10 cellular contexts compared by ENCODE assay signal in the genomic region with DNA sequence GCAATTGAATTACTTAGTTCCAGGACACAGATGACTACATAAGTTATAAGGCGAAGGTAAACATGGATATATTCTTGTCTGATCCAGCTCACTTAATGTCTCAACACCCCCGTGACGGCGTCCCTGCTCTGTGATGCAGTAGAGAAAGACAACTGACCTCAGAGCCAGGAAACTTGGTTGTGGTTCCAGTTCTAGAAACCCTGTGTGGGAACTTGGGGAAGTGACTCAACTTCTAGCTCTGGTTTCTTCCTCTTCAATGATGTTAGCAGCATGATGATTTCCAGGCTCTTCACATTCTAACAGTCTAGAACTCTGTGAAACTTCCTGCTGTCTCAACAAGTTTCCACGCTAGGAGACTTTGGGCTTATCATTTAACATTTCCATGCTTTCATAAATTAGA. TPM values are rescaled to one million over a fixed set of nuclear protein-coding genes. Genes with fewer than 3 reads are reported as not detected.
DNase-seq lines count a peak whose midpoint lies in the region; ATAC-seq and TF ChIP-seq lines count a peak whose summit lies in the region.
"Had no signal": no experiment of that assay in that cellular context is flagged by ENCODE, and none has a peak within 500 bp of the region (broad histone marks: within the 10 kb centered on the region; RNA-seq: fewer than 3 reads in every experiment).

No MANE protein-coding gene starts in this region.

- H3K36me3 ChIP-seq in stomach = no peaks in the 10 kb centered on the region

- H3K27ac ChIP-seq in stomach = peak overlapping the region; percentile 31 to 81 (median 68)
- H3K27ac ChIP-seq: HL-60 had no signal

- H3K27me3 Mint-ChIP-seq in activated T-helper 1 cell treated with anti-CD3 and anti-CD28 coated beads, Interleukin-12 subunit alpha, Interleukin-12 subunit beta, Interleukin-2, Interleukin-4 antibody, amounts not matched to agents 30 ng/mL and 10 ng/mL and 1 ng/mL, durations not matched to agents 14 hours and 24 hours and 36 hours (ENCODE audit: insufficient read depth) = peaks cover 34% of the 10 kb centered on the region

- TF ChIP-seq EP300 in stomach (IDR thresholded peaks at IDR 0.05) = peak; percentile 25

- TF ChIP-seq POLR2A in stomach (IDR thresholded peaks at IDR 0.05) = no peak

- H3K9me3 Mint-ChIP-seq in activated T-helper 1 cell treated with anti-CD3 and anti-CD28 coated beads, Interleukin-12 subunit alpha, Interleukin-12 subunit beta, Interleukin-2, Interleukin-4 antibody, amounts not matched to agents 30 ng/mL and 10 ng/mL and 1 ng/mL, durations not matched to agents 14 hours and 24 hours and 36 hours = no peaks in the 10 kb centered on the region
- H3K9me3 Mint-ChIP-seq: endodermal cell had no signal

- no peak overlapping the region for H3K27ac Mint-ChIP-seq in activated T-helper 1 cell treated with anti-CD3 and anti-CD28 coated beads, Interleukin-12 subunit alpha, Interleukin-12 subunit beta, Interleukin-2, Interleukin-4 antibody, amounts not matched to agents 30 ng/mL and 10 ng/mL and 1 ng/mL, durations not matched to agents 14 hours and 24 hours and 36 hours
- H3K27ac Mint-ChIP-seq: endodermal cell had no signal

- no peak for TF ChIP-seq CTCF in stomach (IDR thresholded peaks at IDR 0.05)

- ATAC-seq in GM21529 (IDR thresholded peaks at IDR 0.05; ENCODE audit: unreplicated experiment) = no peak

- WGBS in stomach, 5 donors = 63 to 74% (median 72%) methylated on average over 5 of the region's 5 CpGs

- DNase-seq in activated gamma-delta T cell treated with Interleukin-2 at 50 U/mL for 16 hours (peak; percentile 9), activated gamma-delta T cell (lab: John Stamatoyannopoulos, UW) (no peak), iris pigment epithelial cell (ENCODE audit: low read depth) (peak; percentile 97), stomach (no peak), islet precursor cell (no peak), RPMI8226 (no peak)
- peak; percentile 36 for DNase-seq in activated T-helper 1 cell treated with anti-CD3 and anti-CD28 coated beads, Interleukin-12 subunit alpha, Interleukin-12 subunit beta, Interleukin-2, Interleukin-4 antibody, amounts not matched to agents 30 ng/mL and 10 ng/mL and 1 ng/mL, durations not matched to agents 14 hours and 24 hours and 36 hours (ENCODE audit: low spot score)
- DNase-seq: endodermal cell had no signal

- no peaks in the 10 kb centered on the region for H3K36me3 Mint-ChIP-seq in activated T-helper 1 cell treated with anti-CD3 and anti-CD28 coated beads, Interleukin-12 subunit alpha, Interleukin-12 subunit beta, Interleukin-2, Interleukin-4 antibody, amounts not matched to agents 30 ng/mL and 10 ng/mL and 1 ng/mL, durations not matched to agents 14 hours and 24 hours and 36 hours (ENCODE audit: low read depth)

- no peak overlapping the region for H3K4me3 ChIP-seq in stomach

- peaks cover 20% of the 10 kb centered on the region for H3K4me1 Mint-ChIP-seq in activated T-helper 1 cell treated with anti-CD3 and anti-CD28 coated beads, Interleukin-12 subunit alpha, Interleukin-12 subunit beta, Interleukin-2, Interleukin-4 antibody, amounts not matched to agents 30 ng/mL and 10 ng/mL and 1 ng/mL, durations not matched to agents 14 hours and 24 hours and 36 hours (ENCODE audit: low read depth)
- H3K4me1 Mint-ChIP-seq: endodermal cell had no signal

- H3K27me3 ChIP-seq in stomach = no peaks in the 10 kb centered on the region

- intact Hi-C loops in activated T-helper 1 cell treated with anti-CD3 and anti-CD28 coated beads, Interleukin-12 subunit alpha, Interleukin-12 subunit beta, Interleukin-2, Interleukin-4 antibody, amounts not matched to agents 30 ng/mL and 10 ng/mL and 1 ng/mL, durations not matched to agents 14 hours and 24 hours and 36 hours (cut with micrococcal nuclease) = loop anchor here (1.0 kb wide), 1 partner anchor 50 kb away; no protein-coding TSS in a partner anchor
- intact Hi-C loops in stomach (cut with DNase I; ENCODE audit: low total_unique reads) = no loop called here

- no peaks in the 10 kb centered on the region for H3K9me3 ChIP-seq in stomach

- H3K4me1 ChIP-seq in stomach = peaks cover 0 to 71% (median 28%) of the 10 kb centered on the region in 4 donors

- no peak overlapping the region for H3K4me3 Mint-ChIP-seq in activated T-helper 1 cell treated with anti-CD3 and anti-CD28 coated beads, Interleukin-12 subunit alpha, Interleukin-12 subunit beta, Interleukin-2, Interleukin-4 antibody, amounts not matched to agents 30 ng/mL and 10 ng/mL and 1 ng/mL, durations not matched to agents 14 hours and 24 hours and 36 hours
- H3K4me3 Mint-ChIP-seq: endodermal cell had no signal

RNA-seq across cellular contexts. Expression of a gene that starts 18.4 kb away (rescaled TPM):
- total RNA-seq in activated T-helper 1 cell treated with anti-CD3 and anti-CD28 coated beads, Interleukin-12 subunit alpha, Interleukin-12 subunit beta, Interleukin-2, Interleukin-4 antibody, amounts not matched to agents 30 ng/mL and 10 ng/mL and 1 ng/mL, durations not matched to agents 14 hours and 24 hours and 36 hours = not detected in 2 replicates
- total RNA-seq in stomach = 100 to 1,000 TPM in 2 of 5 donors, 10 to 100 TPM in 3; 39.1 to 324 (median 56.1) TPM
- polyA plus RNA-seq in stomach = 10 to 100 TPM in 2 of 3 donors, 1 to 10 TPM in 1; 9.7 to 18.5 (median 14.0) TPM

Comparison
In these comparisons a context has a peak if more than half of its experiments do, and no peak if none do; other contexts are left out.
1. DNase-seq: peak in activated gamma-delta T cell treated with Interleukin-2 at 50 U/mL for 16 hours (single experiment), activated T-helper 1 cell treated with anti-CD3 and anti-CD28 coated beads, Interleukin-12 subunit alpha, Interleukin-12 subunit beta, Interleukin-2, Interleukin-4 antibody, amounts not matched to agents 30 ng/mL and 10 ng/mL and 1 ng/mL, durations not matched to agents 14 hours and 24 hours and 36 hours (single experiment) and iris pigment epithelial cell (single experiment); none in activated gamma-delta T cell (single experiment), stomach (single experiment), islet precursor cell (single experiment) and RPMI8226 (single experiment).
2. RNA of a gene that starts 18.4 kb away (total RNA-seq): 39.1 to 324 TPM in stomach; not detected in activated T-helper 1 cell treated with anti-CD3 and anti-CD28 coated beads, Interleukin-12 subunit alpha, Interleukin-12 subunit beta, Interleukin-2, Interleukin-4 antibody, amounts not matched to agents 30 ng/mL and 10 ng/mL and 1 ng/mL, durations not matched to agents 14 hours and 24 hours and 36 hours; every median in the first group is over 10 times any median in the second.